Comparison of ENCODE assay signal across 1 cellular context in genomic region chr4:154559141-154559841, GRCh38.
TF ChIP-seq lines count a peak whose summit lies in the region.

No MANE protein-coding gene starts in this region.

TF ChIP-seq in SK-N-SH treated with all-trans-retinoic acid at 6 μM for 48 hours, 23 proteins besides CTCF, POLR2A, EP300 and RAD21 (continued from another document):
- TF ChIP-seq TSHZ2 (CRISPR knock-in tag; IDR thresholded peaks at IDR 0.05) (no peak), OSR1 (CRISPR knock-in tag; IDR thresholded peaks at IDR 0.05) (no peak)
